Comparison of ENCODE assay signal across 19 cellular contexts in genomic region chr12:116542345-116542950, GRCh38. TPM values are rescaled to one million over a fixed set of nuclear protein-coding genes. Genes with fewer than 3 reads are reported as not detected.
DNase-seq lines count a peak whose midpoint lies in the region; ATAC-seq, FAIRE-seq and TF ChIP-seq lines count a peak whose summit lies in the region.
"Had no signal": no experiment of that assay in that cellular context is flagged by ENCODE, and none has a peak within 500 bp of the region (broad histone marks: within the 10 kb centered on the region; RNA-seq: fewer than 3 reads in every experiment).

No MANE protein-coding gene starts in this region.

- no TSS peak for BruUV-seq in K562 (replicated peaks; lab: Mats Ljungman, UMichigan)

- FAIRE-seq in HTR-8/SVneo (lab: Jason Lieb, UNC) (no peak), K562 (lab: Jason Lieb, UNC) (peak; percentile 64)

- no peaks in the 10 kb centered on the region for H3K27me3 ChIP-seq in K562 (ENCODE audit: control insufficient read depth in 2 of 2, insufficient read depth in 2 of 2, low read length in 2 of 2)
- H3K27me3 ChIP-seq in effector memory CD4-positive, alpha-beta T cell (replicated peaks; ENCODE audit: control insufficient read depth, insufficient read depth, low read length, poor library complexity, severe bottlenecking): no peaks in the 10 kb centered on the region
- H3K27me3 ChIP-seq: ascending aorta; BLaER1 treated with 17β-estradiol and CSF1 and Interleukin-3, amounts not matched to agents 10 nM and 100 nM; colonic mucosa; esophagus squamous epithelium; heart left ventricle had no signal

- DNase-seq in Caki2 (ENCODE audit: low read depth): peak; percentile 87
- peak; percentile 49 for DNase-seq in HTR-8/SVneo (ENCODE audit: insufficient read length, low spot score)
- DNase-seq in K562 (ENCODE audit: extremely low read depth in 1 of 4, low spot score in 3 of 4): peak; percentile 27 to 64 (median 41)
- no peak for DNase-seq in neural crest cell (ENCODE audit: low read depth, low spot score)
- DNase-seq in HPDE6-E6E7 (ENCODE audit: extremely low spot score): no peak
- no peak for DNase-seq in GM19240 (ENCODE audit: insufficient read length, low spot score)
- no peak for DNase-seq in effector memory CD4-positive, alpha-beta T cell
- DNase-seq: colonic mucosa; DMS79 treated with DMSO at 0.1 percent for 48 hours; esophagus squamous epithelium; heart left ventricle; NCI-H1417; NCI-H748 treated with DMSO at 0.1 percent for 48 hours; stimulated activated CD4-positive, alpha-beta T cell treated with anti-CD3 and anti-CD28 coated beads, Interleukin-4, amount 100 ng/mL, for 1 hour; T-cell had no signal

- H3K36me3 ChIP-seq in K562 (ENCODE audit: control insufficient read depth, insufficient read depth, low read length): no peaks in the 10 kb centered on the region
- H3K36me3 ChIP-seq in effector memory CD4-positive, alpha-beta T cell (ENCODE audit: control insufficient read depth, insufficient read depth, low read length): no peaks in the 10 kb centered on the region
- H3K36me3 ChIP-seq: ascending aorta; BLaER1 treated with 17β-estradiol and CSF1 and Interleukin-3, amounts not matched to agents 10 nM and 100 nM; colonic mucosa; esophagus squamous epithelium; heart left ventricle had no signal

- POLR2A ChIA-PET in K562 (lab: Yijun Ruan, JAX): interaction anchor here (1.4 to 5.8 kb wide), 2 partner anchors 9 to 16 kb away, joined by 4 to 40 read pairs; partner anchors contain the start of gene MAP1LC3B2

- peak overlapping the region in 1 of 2 experiments; percentile 80; a peak in 2 of 4 replicates for H3K9ac ChIP-seq in K562 (ENCODE audit: insufficient read depth in 1 of 2, low read depth in 2 of 2, low read length in 2 of 2)
- H3K9ac ChIP-seq: BLaER1 treated with 17β-estradiol and CSF1 and Interleukin-3, amounts not matched to agents 10 nM and 100 nM; KMS-11 had no signal

- H3K27ac Mint-ChIP-seq in neural crest cell (ENCODE audit: unreplicated experiment): no peak overlapping the region
- H3K27ac Mint-ChIP-seq: T-cell had no signal

- 0 out of 3 replicates have a peak overlapping the region, but pooled peaks have one; percentile 35 for H3K27ac ChIP-seq in K562 (ENCODE audit: extremely low read depth, low read depth, low read length)
- H3K27ac ChIP-seq in effector memory CD4-positive, alpha-beta T cell (ENCODE audit: insufficient read depth, low read length, poor library complexity, severe bottlenecking): no peak overlapping the region
- H3K27ac ChIP-seq: ascending aorta, colonic mucosa, heart left ventricle, KMS-11 had no signal

- H3K4me1 ChIP-seq in K562 (replicated peaks in 1 of 2; ENCODE audit: control insufficient read depth in 2 of 2, insufficient read depth in 2 of 2, low read length in 2 of 2): peaks cover 20 to 35% of the 10 kb centered on the region in 2 experiments
- no peaks in the 10 kb centered on the region for H3K4me1 ChIP-seq in effector memory CD4-positive, alpha-beta T cell (ENCODE audit: control insufficient read depth, insufficient read depth, low read length, poor library complexity, severe bottlenecking)

- H3K4me2 ChIP-seq in K562 (ENCODE audit: insufficient read depth, low read length): no peak overlapping the region; the same call in 1 of the 2 replicates
- H3K4me2 ChIP-seq: KMS-11 had no signal

- H3K36me3 Mint-ChIP-seq in neural crest cell (ENCODE audit: low read depth): no peaks in the 10 kb centered on the region
- H3K36me3 Mint-ChIP-seq: T-cell had no signal

- no peak for TF ChIP-seq CTCF in K562 (IDR thresholded peaks at IDR 0.05 in 2 of 3, conservative IDR thresholded peaks at IDR 0.05 in 1 of 3; ENCODE audit: insufficient read depth in 2 of 3, low read depth in 1 of 3, low read length in 3 of 3)
- TF ChIP-seq CTCF in neural crest cell (conservative IDR thresholded peaks at IDR 0.05): no peak

- ATAC-seq in K562 (peak; percentile 56), GM18498 (IDR thresholded peaks at IDR 0.05; ENCODE audit: unreplicated experiment) (no peak)
- ATAC-seq: T-cell had no signal

- peak overlapping the region; percentile 6 for H3K4me3 Mint-ChIP-seq in neural crest cell
- H3K4me3 Mint-ChIP-seq: T-cell had no signal

- H3K9me3 ChIP-seq in K562 (replicated peaks; ENCODE audit: control insufficient read depth, insufficient read depth, low read depth, low read length): no peaks in the 10 kb centered on the region
- no peaks in the 10 kb centered on the region for H3K9me3 ChIP-seq in effector memory CD4-positive, alpha-beta T cell (ENCODE audit: control insufficient read depth, low read length)
- H3K9me3 ChIP-seq: ascending aorta; BLaER1 treated with 17β-estradiol and CSF1 and Interleukin-3, amounts not matched to agents 10 nM and 100 nM; colonic mucosa; esophagus squamous epithelium; heart left ventricle had no signal

- TF ChIP-seq POLR2A in K562 (conservative IDR thresholded peaks at IDR 0.05): no peak

- in situ Hi-C loops in Caki2 (cut with HindIII; ENCODE audit: low pct_unique_long_range_greater_than_20kb, low sequenced_read_pairs) (no loop called here), K562 (cut with MboI) (no loop called here)

- H3K79me2 ChIP-seq in K562 (ENCODE audit: control insufficient read depth, insufficient read depth, low read length): no peaks in the 10 kb centered on the region

- no peak for TF ChIP-seq RAD21 in K562 (CRISPR knock-in tag; conservative IDR thresholded peaks at IDR 0.05 in 1 of 2, IDR thresholded peaks at IDR 0.05 in 1 of 2)

- 37% methylated on average over 13 of the region's 15 CpGs for WGBS in K562 (ENCODE audit: insufficient coverage, low coverage, missing lambda C conversion rate)

- no peak for TF ChIP-seq EP300 in K562 (IDR thresholded peaks at IDR 0.05; ENCODE audit: low read length)

- peaks cover 37% of the 10 kb centered on the region for H3K4me1 Mint-ChIP-seq in neural crest cell

- H3K9me3 Mint-ChIP-seq in neural crest cell: no peaks in the 10 kb centered on the region

- H2AFZ ChIP-seq in K562 (ENCODE audit: low read depth, low read length): peak overlapping the region; percentile 75

- H3K9me1 ChIP-seq in K562 (ENCODE audit: control insufficient read depth, insufficient read depth, low read length): no peaks in the 10 kb centered on the region

- CTCF ChIA-PET in K562 (lab: Yijun Ruan, JAX; ENCODE audit: low intra/inter-chr PET ratio): no interaction called here

- no peak overlapping the region for H3K4me3 ChIP-seq in K562
- H3K4me3 ChIP-seq in effector memory CD4-positive, alpha-beta T cell (ENCODE audit: insufficient read depth, low read depth, low read length, poor library complexity, severe bottlenecking): no peak overlapping the region
- H3K4me3 ChIP-seq: ascending aorta; BLaER1 treated with 17β-estradiol and CSF1 and Interleukin-3, amounts not matched to agents 10 nM and 100 nM; colonic mucosa; esophagus squamous epithelium; heart left ventricle had no signal

- no peaks in the 10 kb centered on the region for H4K20me1 ChIP-seq in K562 (replicated peaks; ENCODE audit: control insufficient read depth, insufficient read depth, low read length)
- H4K20me1 ChIP-seq: BLaER1 treated with 17β-estradiol and CSF1 and Interleukin-3, amounts not matched to agents 10 nM and 100 nM had no signal

- intact Hi-C loops in K562 (cut with micrococcal nuclease): no loop called here

- H3K27me3 Mint-ChIP-seq in neural crest cell (ENCODE audit: low read depth): peaks cover 4% of the 10 kb centered on the region
- H3K27me3 Mint-ChIP-seq: T-cell had no signal

TF ChIP-seq in K562, 482 proteins besides CTCF, POLR2A, EP300 and RAD21 (continues in another document):
- no peak for TF ChIP-seq SIX5 (IDR thresholded peaks at IDR 0.05; ENCODE audit: borderline replicate concordance in 1 of 2, insufficient read depth in 1 of 2, low read depth in 1 of 2, low read length in 2 of 2)
- no peak for TF ChIP-seq TEAD1 (CRISPR knock-in tag; IDR thresholded peaks at IDR 0.05)
- no peak for TF ChIP-seq HCFC1 (IDR thresholded peaks at IDR 0.05; ENCODE audit: low read depth, low read length)
- TF ChIP-seq TEAD2 (tag; IDR thresholded peaks at IDR 0.05): no peak
- no peak for TF ChIP-seq RFX1 (IDR thresholded peaks at IDR 0.05)
- 0 out of 2 replicates have a peak, but pooled peaks have one; percentile 4 for TF ChIP-seq SMARCA5 (IDR thresholded peaks at IDR 0.05)
- no peak for TF ChIP-seq KLF10 (CRISPR knock-in tag; IDR thresholded peaks at IDR 0.05)
- no peak for TF ChIP-seq E2F5 (CRISPR knock-in tag; IDR thresholded peaks at IDR 0.05)
- no peak for TF ChIP-seq MYNN (IDR thresholded peaks at IDR 0.05)
- TF ChIP-seq MYNN (CRISPR knock-in tag; IDR thresholded peaks at IDR 0.05): no peak

RNA-seq across cellular contexts. Expression of gene MAP1LC3B2, which starts 16.7 kb away (rescaled TPM):
- 2.7 TPM in 1 of 2 replicates, not detected in the other for total RNA-seq in Caki2 (2014; rRNA removed; shearing (Covaris generic); ENCODE audit: low replicate concordance)
- 2.1 and 3.8 TPM in 2 replicates for total RNA-seq in K562 (2011; cell fraction: chromatin; rRNA removed; ENCODE audit: low replicate concordance)
- 1.3 and 1.7 TPM in 2 replicates for total RNA-seq in K562 (2011; cell fraction: nucleolus; rRNA removed)
- 2.2 and 4.4 TPM in 2 replicates for total RNA-seq in K562 (2011; cell fraction: nucleoplasm; rRNA removed)
- not detected in 2 replicates for total RNA-seq in K562 (2014; rRNA removed)
- 0.76 and 0.96 TPM in 2 replicates for total RNA-seq in K562 (2014; rRNA removed; fragmentation: Illumina TruSeq; extraction: Trizol)
- 0.53 TPM in 1 of 2 replicates, not detected in the other for total RNA-seq in K562 (2015; rRNA removed; fragmentation: Illumina TruSeq; extraction: Trizol)
- 1.7 and 2.0 TPM in 2 replicates for total RNA-seq in K562 (2021)
- polyA plus RNA-seq in K562 (2011; rRNA removed): 2.8 and 4.0 TPM in 2 replicates
- 0.18 and 0.71 TPM in 2 replicates for polyA plus RNA-seq in K562 (2011; cell fraction: cytosol; rRNA removed)
- 2.7 and 4.3 TPM in 2 replicates for polyA plus RNA-seq in K562 (2011; cell fraction: nucleus; rRNA removed)
- polyA plus RNA-seq in K562 (2012): 2.8 and 6.9 TPM in 2 replicates
- polyA plus RNA-seq in K562 (2014; fragmentation: Illumina TruSeq; extraction: Trizol): 0.80 and 1.5 TPM in 2 replicates
- under 1 TPM; 0.55 to 0.63 TPM for polyA plus RNA-seq in K562 (2014; fragmentation: Nextera tagmentation; extraction: Ambion mirVana)
- 0.53 and 1.4 TPM in 2 replicates for polyA plus RNA-seq in K562 (2014; rRNA removed)
- polyA minus RNA-seq in K562 (2011; rRNA and poly(A)+ RNA removed): 1.8 and 2.2 TPM in 2 replicates
- polyA minus RNA-seq in K562 (2011; cell fraction: cytosol; rRNA and poly(A)+ RNA removed): not detected in 2 replicates
- polyA minus RNA-seq in K562 (2011; cell fraction: nucleus; rRNA and poly(A)+ RNA removed): not detected in 2 replicates
- total RNA-seq in neural crest cell: 0.82 TPM in 1 of 2 replicates, not detected in the other
- total RNA-seq: ascending aorta had no signal

Comparison
In these comparisons a context has a peak if more than half of its experiments do, and no peak if none do; other contexts are left out.
1. DNase-seq: peak in Caki2 (single experiment), HTR-8/SVneo (single experiment) and K562 (4 of 4); none in neural crest cell (single experiment), HPDE6-E6E7 (single experiment), GM19240 (single experiment) and effector memory CD4-positive, alpha-beta T cell (0 of 3).